17 cellular contexts compared by ENCODE assay signal in genomic region chr11:68819362-68819761, GRCh38. TPM values are rescaled to one million over a fixed set of nuclear protein-coding genes. Genes with fewer than 3 reads are reported as not detected.
A peak's percentile ranks its signal among the peaks of the same experiment; 100 is the strongest.
DNase-seq lines count a peak whose midpoint lies in the region; ATAC-seq and TF ChIP-seq lines count a peak whose summit lies in the region.
"Had no signal": no experiment of that assay in that cellular context is flagged by ENCODE, and none has a peak within 500 bp of the region (broad histone marks: within the 10 kb centered on the region; RNA-seq: fewer than 3 reads in every experiment).

No MANE protein-coding gene starts in this region.

- DNase-seq in Right ventricle myocardium superior: no peak
- no peak for DNase-seq in right atrium auricular region (ENCODE audit: low spot score)
- DNase-seq in HAP-1 (ENCODE audit: low spot score in 2 of 2): peak; percentile 39 to 54
- DNase-seq in RWPE1 (ENCODE audit: low spot score): no peak
- no peak for DNase-seq in sciatic nerve (ENCODE audit: low spot score)
- no peak for DNase-seq in type B pancreatic cell (ENCODE audit: extremely low spot score, unreplicated experiment)
- DNase-seq in aorta: no peak
- DNase-seq in T-cell: no peak
- DNase-seq: ACHN; CD8-positive, alpha-beta memory T cell; DMS53; GF-D8; HCEC 1CT; HFFc6; IMR-90 had no signal

- peaks cover 9% of the 10 kb centered on the region for H3K36me3 ChIP-seq in right atrium auricular region
- H3K36me3 ChIP-seq in HAP-1 (replicated peaks): peaks cover 5% of the 10 kb centered on the region
- H3K36me3 ChIP-seq in aorta (ENCODE audit: control insufficient read depth in 1 of 2, insufficient read depth in 2 of 2, low read length in 1 of 2): peaks cover 0 to 1% of the 10 kb centered on the region in 2 donors

- peak; percentile 28 for ATAC-seq in Right ventricle myocardium superior (ENCODE audit: poor library complexity)
- ATAC-seq in sciatic nerve: peak; percentile 9
- no peak for ATAC-seq in aorta (ENCODE audit: low FRiP score)
- no peak for ATAC-seq in T-cell (replicated peaks in 1 of 4)

- H3K4me1 Mint-ChIP-seq in type B pancreatic cell (ENCODE audit: unreplicated experiment) (peaks cover 6% of the 10 kb centered on the region), T-cell (peaks cover 24 to 44% (median 26%) of the 10 kb centered on the region in 3 donors)

- H3K27me3 Mint-ChIP-seq in type B pancreatic cell (no peaks in the 10 kb centered on the region), T-cell (no peaks in the 10 kb centered on the region)
- H3K27me3 Mint-ChIP-seq: CD8-positive, alpha-beta memory T cell had no signal

- H3K27ac ChIP-seq in right atrium auricular region: no peak overlapping the region
- H3K27ac ChIP-seq in RWPE1: peak overlapping the region; percentile 64
- H3K27ac ChIP-seq in aorta (ENCODE audit: low read depth in 1 of 2, low read length in 2 of 2): no peak overlapping the region
- H3K27ac ChIP-seq: HL-60 had no signal

- H3K9me3 Mint-ChIP-seq in type B pancreatic cell (no peaks in the 10 kb centered on the region), T-cell (no peaks in the 10 kb centered on the region)
- H3K9me3 Mint-ChIP-seq: CD8-positive, alpha-beta memory T cell; HFFc6 had no signal

- H3K4me3 Mint-ChIP-seq in type B pancreatic cell: no peak overlapping the region
- H3K4me3 Mint-ChIP-seq in T-cell: no peak overlapping the region
- H3K4me3 Mint-ChIP-seq: CD14-positive monocyte, HFFc6 had no signal

- peaks cover 13% of the 10 kb centered on the region for H3K36me3 Mint-ChIP-seq in type B pancreatic cell
- peaks cover 9% of the 10 kb centered on the region for H3K36me3 Mint-ChIP-seq in T-cell

- no peaks in the 10 kb centered on the region for H3K27me3 ChIP-seq in right atrium auricular region
- H3K27me3 ChIP-seq in HAP-1 (ENCODE audit: low read depth): no peaks in the 10 kb centered on the region
- H3K27me3 ChIP-seq in aorta (ENCODE audit: control insufficient read depth in 1 of 2, insufficient read depth in 2 of 2, low read length in 1 of 2): no peaks in the 10 kb centered on the region

- H3K4me3 ChIP-seq in right atrium auricular region (no peak overlapping the region), HAP-1 (no peak overlapping the region), aorta (ENCODE audit: low read length in 2 of 2) (no peak overlapping the region)

- POLR2A ChIA-PET in RWPE1 (lab: Yijun Ruan, JAX; ENCODE audit: low non-redundant PET): no interaction called here
- POLR2A ChIA-PET in T-cell (lab: Charles Lee): no interaction called here

- in situ Hi-C loops in HAP-1 (cut with MboI; ENCODE audit: low sequenced_read_pairs): no loop called here

- H3K9me3 ChIP-seq in right atrium auricular region: no peaks in the 10 kb centered on the region
- H3K9me3 ChIP-seq in HAP-1: no peaks in the 10 kb centered on the region
- H3K9me3 ChIP-seq in aorta (ENCODE audit: control insufficient read depth, low read length): no peaks in the 10 kb centered on the region

- CTCF ChIA-PET in RWPE1 (lab: Yijun Ruan, JAX): no interaction called here
- CTCF ChIA-PET in T-cell (lab: Charles Lee): no interaction called here

- WGBS in aorta, 2 donors: 83% methylated on average over 10 of the region's 10 CpGs

- no peak for TF ChIP-seq CTCF in right atrium auricular region (IDR thresholded peaks at IDR 0.05)
- TF ChIP-seq CTCF in RWPE1 (conservative IDR thresholded peaks at IDR 0.05; ENCODE audit: low read depth): no peak
- TF ChIP-seq CTCF in type B pancreatic cell (conservative IDR thresholded peaks at IDR 0.05): no peak

- intact Hi-C loops in Right ventricle myocardium superior (cut with DNase I) (no loop called here), sciatic nerve (cut with DNase I) (no loop called here), aorta (cut with DNase I) (no loop called here)

- H3K27ac Mint-ChIP-seq in type B pancreatic cell (no peak overlapping the region), T-cell (no peak overlapping the region)
- H3K27ac Mint-ChIP-seq: HFFc6 had no signal

- H3K4me1 ChIP-seq in right atrium auricular region (peaks cover 0 to 16% of the 10 kb centered on the region in 2 donors), HAP-1 (peaks cover 6% of the 10 kb centered on the region), aorta (ENCODE audit: control insufficient read depth in 1 of 2, insufficient read depth in 2 of 2, low read length in 2 of 2) (no peaks in the 10 kb centered on the region)

RNA-seq across cellular contexts. Expression of gene CPT1A, which starts 22.4 kb away (rescaled TPM):
- total RNA-seq in Right ventricle myocardium superior (77.1 TPM), right atrium auricular region (10 to 100 TPM; 53.1 to 56.3 TPM), sciatic nerve (55.9 TPM), type B pancreatic cell (ENCODE audit: low replicate concordance) (36.1 and 44.1 TPM in 2 replicates), aorta (10 to 100 TPM; 62.0 to 81.4 TPM), T-cell (10 to 100 TPM; 21.2 to 44.1 (median 35.9) TPM)
- polyA plus RNA-seq in aorta: 10 to 100 TPM; 10.9 to 56.9 TPM

Comparison
In these comparisons a context has a peak if more than half of its experiments do, and no peak if none do; other contexts are left out.
1. ATAC-seq: peak in Right ventricle myocardium superior (single experiment) and sciatic nerve (single experiment); none in aorta (single experiment) and T-cell (0 of 4).
2. DNase-seq: peak in HAP-1 (2 of 2); none in Right ventricle myocardium superior (single experiment), right atrium auricular region (single experiment), RWPE1 (single experiment), sciatic nerve (single experiment), type B pancreatic cell (single experiment), aorta (0 of 2) and T-cell (0 of 34).